Comparison of ENCODE assay signal across 10 cellular contexts in the genomic region with DNA sequence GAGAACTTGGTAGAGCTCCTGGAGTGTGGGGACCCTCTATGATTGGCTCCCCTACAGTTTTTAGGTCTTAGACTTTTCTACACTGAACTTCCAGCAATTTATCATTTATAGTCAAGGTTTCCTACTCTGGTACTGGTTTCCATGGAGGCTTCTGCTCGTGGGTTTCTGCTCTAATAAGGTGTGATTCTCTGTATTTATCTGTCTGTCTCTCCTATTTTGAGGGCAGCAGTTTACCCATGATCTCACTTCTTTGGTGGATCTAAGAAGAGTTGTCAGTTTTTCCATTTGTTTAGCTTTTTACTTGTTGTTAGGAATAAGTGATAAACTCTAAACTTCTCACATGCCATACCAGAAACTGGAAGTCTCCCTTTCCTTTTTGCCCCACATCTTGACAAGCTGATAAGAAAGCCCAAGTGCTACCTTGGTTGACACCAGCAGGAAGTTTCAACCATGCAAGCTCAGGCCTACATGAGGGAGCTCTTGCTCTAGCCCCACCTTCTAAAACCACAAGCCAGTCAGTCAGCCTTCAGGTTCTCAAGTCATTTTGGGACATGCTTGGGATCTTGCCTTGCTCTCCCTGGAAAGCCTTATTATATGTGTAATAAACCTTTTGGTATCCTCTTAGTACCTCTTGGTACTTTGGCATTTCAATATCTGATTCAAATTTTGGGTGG. TPM values are rescaled to one million over a fixed set of nuclear protein-coding genes. Genes with fewer than 3 reads are reported as not detected.
DNase-seq lines count a peak whose midpoint lies in the region; ATAC-seq and FAIRE-seq lines count a peak whose summit lies in the region.
"Had no signal": no experiment of that assay in that cellular context is flagged by ENCODE, and none has a peak within 500 bp of the region (broad histone marks: within the 10 kb centered on the region; RNA-seq: fewer than 3 reads in every experiment).

No MANE protein-coding gene starts in this region.

- ATAC-seq in HG03342 (IDR thresholded peaks at IDR 0.05; ENCODE audit: unreplicated experiment): peak; percentile 61

- DNase-seq in GF-D8 (lab: John Stamatoyannopoulos, UW) (peak; percentile 86), GM19239 (ENCODE audit: insufficient read length, low spot score) (no peak), T1000 (lab: John Stamatoyannopoulos, UW) (no peak), ecto neural progenitor cell (ENCODE audit: low spot score) (no peak), frontal cortex (ENCODE audit: low spot score in 2 of 2) (no peak), AG08396 (ENCODE audit: low spot score) (no peak)
- DNase-seq: NCI-H2081 treated with DMSO at 0.1 percent for 48 hours had no signal

- H3K27ac Mint-ChIP-seq in activated naive CD4-positive, alpha-beta T cell treated with anti-CD3 and anti-CD28 coated beads, Interleukin-2, amount 50 U/mL, for 24 hours: peak overlapping the region; percentile 94
- H3K27ac Mint-ChIP-seq: dendritic cell treated with granulocyte-macrophage colony-stimulating factor and Interleukin-4, amounts not matched to agents 40 ng/mL and 50 ng/mL, for 4 days had no signal

- peak overlapping the region; percentile 42 for H3K4me3 Mint-ChIP-seq in activated naive CD4-positive, alpha-beta T cell treated with anti-CD3 and anti-CD28 coated beads, Interleukin-2, amount 50 U/mL, for 24 hours
- H3K4me3 Mint-ChIP-seq: dendritic cell treated with granulocyte-macrophage colony-stimulating factor and Interleukin-4, amounts not matched to agents 40 ng/mL and 50 ng/mL, for 4 days had no signal

- no peaks in the 10 kb centered on the region for H3K27me3 Mint-ChIP-seq in activated naive CD4-positive, alpha-beta T cell treated with anti-CD3 and anti-CD28 coated beads, Interleukin-2, amount 50 U/mL, for 24 hours
- H3K27me3 Mint-ChIP-seq: dendritic cell treated with granulocyte-macrophage colony-stimulating factor and Interleukin-4, amounts not matched to agents 40 ng/mL and 50 ng/mL, for 4 days had no signal

- FAIRE-seq in GM19239 (lab: Jason Lieb, UNC) (peak; percentile 79), frontal cortex (lab: Jason Lieb, UNC) (no peak)

- no peaks in the 10 kb centered on the region for H3K9me3 Mint-ChIP-seq in activated naive CD4-positive, alpha-beta T cell treated with anti-CD3 and anti-CD28 coated beads, Interleukin-2, amount 50 U/mL, for 24 hours
- H3K9me3 Mint-ChIP-seq: dendritic cell treated with granulocyte-macrophage colony-stimulating factor and Interleukin-4, amounts not matched to agents 40 ng/mL and 50 ng/mL, for 4 days had no signal

- peaks cover 30% of the 10 kb centered on the region for H3K36me3 Mint-ChIP-seq in activated naive CD4-positive, alpha-beta T cell treated with anti-CD3 and anti-CD28 coated beads, Interleukin-2, amount 50 U/mL, for 24 hours

- peaks cover 44% of the 10 kb centered on the region for H3K4me1 Mint-ChIP-seq in activated naive CD4-positive, alpha-beta T cell treated with anti-CD3 and anti-CD28 coated beads, Interleukin-2, amount 50 U/mL, for 24 hours

RNA-seq across cellular contexts. Expression of gene TIMMDC1, which starts 10.0 kb away (rescaled TPM):
- 31.0 TPM for total RNA-seq in frontal cortex

RNA-seq across cellular contexts. Expression of gene POGLUT1, which starts 39.5 kb away (rescaled TPM):
- 15.1 TPM for total RNA-seq in frontal cortex

RNA-seq across cellular contexts. Expression of gene TMEM39A, which starts 44.9 kb away (rescaled TPM):
- total RNA-seq in frontal cortex: 9.8 TPM

RNA-seq across cellular contexts. Expression of gene CD80, which starts 51.1 kb away (rescaled TPM):
- not detected for total RNA-seq in frontal cortex
